31 cellular contexts compared by ENCODE assay signal in the genomic region with DNA sequence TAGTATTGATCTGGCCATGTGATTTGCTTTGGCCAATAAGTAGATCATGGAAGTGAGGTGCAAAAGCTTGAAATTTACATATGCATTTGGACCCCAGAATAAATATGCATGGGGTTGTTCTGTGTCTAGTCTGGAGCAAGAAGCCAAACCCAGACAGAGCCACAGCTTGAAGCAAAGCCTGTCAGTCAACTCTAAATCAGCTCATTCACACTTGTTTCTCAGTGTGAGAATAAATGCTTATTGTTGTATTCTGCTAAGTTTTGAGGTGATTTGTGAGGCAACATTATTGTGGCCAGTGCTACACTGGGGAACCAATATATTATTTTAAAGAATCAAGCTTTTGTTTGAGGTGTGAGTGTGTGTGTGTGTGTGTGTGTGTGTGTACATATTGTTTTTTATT. TPM values are rescaled to one million over a fixed set of nuclear protein-coding genes. Genes with fewer than 3 reads are reported as not detected.
"Had no signal": no experiment of that assay in that cellular context is flagged by ENCODE, and none has a peak within 500 bp of the region (broad histone marks: within the 10 kb centered on the region; RNA-seq: fewer than 3 reads in every experiment).

No MANE protein-coding gene starts in this region.

- H3K9me3 ChIP-seq: MG63, SJSA1, SK-N-SH had no signal

- H3K27me3 ChIP-seq: ascending aorta, cardiac muscle cell, Peyer's patch, SJSA1 had no signal

- H3K27ac ChIP-seq: ascending aorta, cardiac muscle cell, Peyer's patch, SJSA1 had no signal

- DNase-seq: activated CD4-positive, alpha-beta T cell treated with anti-CD3 and anti-CD28 coated beads, Interleukin-2, amount 10 ng/mL, durations not matched to agents 24 days and 14 days; activated CD4-positive, alpha-beta T cell treated with anti-CD3 and anti-CD28 coated beads, Interleukin-2, amount 50 U/mL, for 4 hours; activated CD8-positive, alpha-beta T cell treated with anti-CD3 and anti-CD28 coated beads for 36 hours; activated gamma-delta T cell; activated naive CD4-positive, alpha-beta T cell treated with Interleukin-2 at 50 U/mL for 16 hours; activated naive CD8-positive, alpha-beta T cell treated with anti-CD3 and anti-CD28 coated beads, Interleukin-2, amount 10 ng/mL, durations not matched to agents 7 days and 5 days; activated T-cell treated with anti-CD3 and anti-CD28 coated beads, Interleukin-2, amount 50 U/mL, for 1 hour; Kasumi-1; MG63; NCI-H1048; NCI-H1105 treated with DMSO at 0.1 percent for 48 hours; NCI-H1436 treated with DMSO at 0.1 percent for 48 hours; NCI-H1694 treated with DMSO at 0.1 percent for 48 hours; NCI-H2029; NCI-H345; NCI-H526; NCI-H748 treated with DMSO at 0.1 percent for 48 hours; NK-92 treated with Interleukin-12 subunit alpha and Interleukin-12 subunit beta, amount 100 ng/mL, for 24 hours; PC-3; Peyer's patch; RPMI8226; SHP77 treated with DMSO at 0.1 percent for 48 hours; SK-N-SH had no signal

- H3K4me3 ChIP-seq: ascending aorta, cardiac muscle cell, MG63, Peyer's patch, SJSA1 had no signal

- ATAC-seq: activated CD8-positive, alpha-beta T cell treated with anti-CD3 and anti-CD28 coated beads for 36 hours; PC-3 had no signal

- FAIRE-seq: TTC549 had no signal

- H3K4me1 ChIP-seq: ascending aorta, Peyer's patch, SJSA1 had no signal

- H3K9ac ChIP-seq: SK-N-SH had no signal

- H3K4me2 ChIP-seq: SK-N-SH had no signal

- H3K36me3 ChIP-seq: ascending aorta, cardiac muscle cell, MG63, Peyer's patch, SJSA1 had no signal

RNA-seq across cellular contexts. Expression of a gene that starts 12.2 kb away (rescaled TPM):
- total RNA-seq: activated CD4-positive, alpha-beta T cell treated with anti-CD3 and anti-CD28 coated beads, Interleukin-2, amount 10 ng/mL, durations not matched to agents 24 days and 14 days; activated CD8-positive, alpha-beta memory T cell treated with anti-CD3 and anti-CD28 coated beads for 36 hours; activated CD8-positive, alpha-beta T cell treated with anti-CD3 and anti-CD28 coated beads for 36 hours; activated naive CD8-positive, alpha-beta T cell treated with anti-CD3 and anti-CD28 coated beads, Interleukin-2, amount 10 ng/mL, durations not matched to agents 7 days and 5 days; activated T-helper 2 cell treated with anti-CD3 and anti-CD28 coated beads, Interferon-gamma antibody, Interleukin-2, Interleukin-4, amounts not matched to agents 10 μg/mL and 5 μg/mL and 100 μg/mL, durations not matched to agents 14 hours and 24 hours and 36 hours; ascending aorta; cardiac muscle cell; NCI-H460; PC-3; Peyer's patch; SJSA1 had no signal
- polyA plus RNA-seq: adipose tissue, cardiac muscle cell, SK-N-SH had no signal

RNA-seq across cellular contexts. Expression of a gene that starts 23.7 kb away (rescaled TPM):
- total RNA-seq: activated CD4-positive, alpha-beta T cell treated with anti-CD3 and anti-CD28 coated beads, Interleukin-2, amount 10 ng/mL, durations not matched to agents 24 days and 14 days; activated CD8-positive, alpha-beta memory T cell treated with anti-CD3 and anti-CD28 coated beads for 36 hours; activated CD8-positive, alpha-beta T cell treated with anti-CD3 and anti-CD28 coated beads for 36 hours; activated naive CD8-positive, alpha-beta T cell treated with anti-CD3 and anti-CD28 coated beads, Interleukin-2, amount 10 ng/mL, durations not matched to agents 7 days and 5 days; activated T-helper 2 cell treated with anti-CD3 and anti-CD28 coated beads, Interferon-gamma antibody, Interleukin-2, Interleukin-4, amounts not matched to agents 10 μg/mL and 5 μg/mL and 100 μg/mL, durations not matched to agents 14 hours and 24 hours and 36 hours; ascending aorta; cardiac muscle cell; NCI-H460; PC-3; Peyer's patch; SJSA1 had no signal
- polyA plus RNA-seq: adipose tissue, SK-N-SH had no signal

RNA-seq across cellular contexts. Expression of a gene that starts 32.7 kb away (rescaled TPM):
- total RNA-seq: activated CD4-positive, alpha-beta T cell treated with anti-CD3 and anti-CD28 coated beads, Interleukin-2, amount 10 ng/mL, durations not matched to agents 24 days and 14 days; activated CD8-positive, alpha-beta memory T cell treated with anti-CD3 and anti-CD28 coated beads for 36 hours; activated CD8-positive, alpha-beta T cell treated with anti-CD3 and anti-CD28 coated beads for 36 hours; activated T-helper 2 cell treated with anti-CD3 and anti-CD28 coated beads, Interferon-gamma antibody, Interleukin-2, Interleukin-4, amounts not matched to agents 10 μg/mL and 5 μg/mL and 100 μg/mL, durations not matched to agents 14 hours and 24 hours and 36 hours; SJSA1 had no signal
- polyA plus RNA-seq: cardiac muscle cell, SK-N-SH had no signal

RNA-seq across cellular contexts. Expression of a gene that starts 50.5 kb away (rescaled TPM):
- total RNA-seq: activated CD4-positive, alpha-beta T cell treated with anti-CD3 and anti-CD28 coated beads, Interleukin-2, amount 10 ng/mL, durations not matched to agents 24 days and 14 days; activated CD8-positive, alpha-beta memory T cell treated with anti-CD3 and anti-CD28 coated beads for 36 hours; activated CD8-positive, alpha-beta T cell treated with anti-CD3 and anti-CD28 coated beads for 36 hours; activated naive CD8-positive, alpha-beta T cell treated with anti-CD3 and anti-CD28 coated beads, Interleukin-2, amount 10 ng/mL, durations not matched to agents 7 days and 5 days; activated T-helper 2 cell treated with anti-CD3 and anti-CD28 coated beads, Interferon-gamma antibody, Interleukin-2, Interleukin-4, amounts not matched to agents 10 μg/mL and 5 μg/mL and 100 μg/mL, durations not matched to agents 14 hours and 24 hours and 36 hours; ascending aorta; cardiac muscle cell; NCI-H460; PC-3; Peyer's patch; SJSA1 had no signal
- polyA plus RNA-seq: cardiac muscle cell, SK-N-SH had no signal
